8 cellular contexts compared by ENCODE assay signal in the genomic region with DNA sequence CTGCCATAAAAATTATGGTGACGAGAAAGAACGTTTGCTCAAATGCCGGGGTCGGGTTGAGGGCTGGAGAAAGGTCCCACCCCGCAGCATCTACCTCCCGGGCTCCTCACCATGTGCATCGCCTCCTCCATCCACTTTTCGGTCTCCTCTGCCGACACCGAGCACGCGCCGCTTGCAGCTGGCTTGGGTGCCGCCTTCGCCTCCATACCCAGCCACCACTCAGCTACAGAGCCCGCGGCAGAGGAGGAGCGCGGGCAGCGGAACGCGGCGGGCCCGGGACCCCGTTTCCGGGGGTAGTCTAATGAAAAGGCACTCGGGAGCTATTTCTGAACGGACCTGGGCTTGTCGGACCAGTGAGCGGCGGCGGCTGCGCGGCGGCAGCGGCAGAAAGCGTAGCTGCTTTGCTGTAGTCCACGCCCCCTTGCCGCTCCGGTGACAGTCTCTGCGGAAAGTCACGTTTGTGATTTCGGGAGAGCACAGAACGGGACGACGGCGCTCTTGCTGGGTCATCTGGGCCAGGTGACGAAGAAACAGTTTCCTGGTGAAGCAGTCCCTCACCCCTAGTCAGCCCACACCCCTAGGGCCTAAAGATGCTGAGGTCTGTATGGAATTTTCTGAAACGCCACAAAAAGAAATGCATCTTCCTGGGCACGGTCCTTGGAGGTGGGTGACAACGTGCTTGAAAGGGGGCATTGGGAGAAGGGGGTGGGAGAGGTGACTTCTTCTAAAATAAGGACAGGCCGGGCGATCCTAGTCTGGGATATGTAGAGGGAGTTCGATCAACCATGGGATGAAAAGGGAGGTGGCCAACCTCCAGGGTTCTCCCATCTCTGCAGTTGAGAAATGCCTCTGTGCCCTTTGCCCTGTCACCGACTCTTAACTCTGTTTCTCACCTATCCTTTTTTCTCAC. TPM values are rescaled to one million over a fixed set of nuclear protein-coding genes. Genes with fewer than 3 reads are reported as not detected.
A peak's percentile ranks its signal among the peaks of the same experiment; 100 is the strongest.
DNase-seq lines count a peak whose midpoint lies in the region; ATAC-seq and TF ChIP-seq lines count a peak whose summit lies in the region.

A gene (minus strand): TSS at position 243 of the 910 bp plus-strand sequence. CDS start 37 bp downstream, at position 206.
A gene with protein sequence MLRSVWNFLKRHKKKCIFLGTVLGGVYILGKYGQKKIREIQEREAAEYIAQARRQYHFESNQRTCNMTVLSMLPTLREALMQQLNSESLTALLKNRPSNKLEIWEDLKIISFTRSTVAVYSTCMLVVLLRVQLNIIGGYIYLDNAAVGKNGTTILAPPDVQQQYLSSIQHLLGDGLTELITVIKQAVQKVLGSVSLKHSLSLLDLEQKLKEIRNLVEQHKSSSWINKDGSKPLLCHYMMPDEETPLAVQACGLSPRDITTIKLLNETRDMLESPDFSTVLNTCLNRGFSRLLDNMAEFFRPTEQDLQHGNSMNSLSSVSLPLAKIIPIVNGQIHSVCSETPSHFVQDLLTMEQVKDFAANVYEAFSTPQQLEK (plus strand): TSS at position 353 of the 910 bp plus-strand sequence. CDS start 238 bp downstream, at position 591.

- intact Hi-C loops in cardiac septum (cut with DNase I), result loop anchor here (5.0 kb wide), 1 partner anchor 62 kb away; a partner anchor contains a TSS

- in situ Hi-C loops in GM13976 (cut with MboI; ENCODE audit: low sequenced_read_pairs, unreplicated experiment), result no loop called here

- H3K23ac ChIP-seq in trophoblast cell (ENCODE audit: low read length), result no peak within 1 kb of the TSS

- TF ChIP-seq CTCF in GM13976 (IDR thresholded peaks at IDR 0.05; ENCODE audit: borderline replicate concordance, control extremely low read depth, extremely low read depth, insufficient read depth, missing control alignments) (no peak), type B pancreatic cell (conservative IDR thresholded peaks at IDR 0.05) (no peak)

- no peaks in the 10 kb centered on the region for H3K27me3 ChIP-seq in adipocyte (replicated peaks; ENCODE audit: control insufficient read depth, insufficient read depth, low read length)
- no peaks in the 10 kb centered on the region for H3K27me3 ChIP-seq in trophoblast cell (ENCODE audit: insufficient read depth, low read length)

- peak within 1 kb of the TSS; percentile 37 for H3K14ac ChIP-seq in trophoblast cell (ENCODE audit: low read length)

- H3K79me2 ChIP-seq in trophoblast cell (ENCODE audit: control insufficient read depth, insufficient read depth, low read length, poor library complexity), result peaks cover 3% of the 10 kb centered on the region

- H3K4ac ChIP-seq in trophoblast cell (ENCODE audit: low read depth, low read length), result peak within 1 kb of the TSS; percentile 20

- peaks cover 23% of the 10 kb centered on the region for H3K4me1 ChIP-seq in adipocyte (ENCODE audit: control insufficient read depth, insufficient read depth, low read length)
- peaks cover 1 to 2% of the 10 kb centered on the region in 2 experiments for H3K4me1 ChIP-seq in trophoblast cell (ENCODE audit: control insufficient read depth in 1 of 2, insufficient read depth in 2 of 2, low read length in 2 of 2)

- no peak within 1 kb of the TSS for H2BK12ac ChIP-seq in trophoblast cell (ENCODE audit: low read length)

- ATAC-seq in HG02852 (IDR thresholded peaks at IDR 0.05; ENCODE audit: unreplicated experiment), result peak; percentile 93

- H2BK5ac ChIP-seq in trophoblast cell (ENCODE audit: low read depth, low read length, poor library complexity), result no peak within 1 kb of the TSS

- H4K12ac ChIP-seq in trophoblast cell (ENCODE audit: low read depth, low read length), result peak within 1 kb of the TSS; percentile 56

- H3K9me3 Mint-ChIP-seq in type B pancreatic cell, result no peaks in the 10 kb centered on the region

- H3K9ac ChIP-seq in adipocyte (ENCODE audit: low read length), result peak within 1 kb of the TSS; percentile 93
- peak within 1 kb of the TSS; percentile 82 for H3K9ac ChIP-seq in trophoblast cell (ENCODE audit: low read length)

- DNase-seq in GM13976 (ENCODE audit: low spot score) (peak; percentile 92), NCI-H1436 treated with DMSO at 0.1 percent for 48 hours (lab: John Stamatoyannopoulos, UW) (peak; percentile 62), T follicular helper cell (ENCODE audit: low read depth) (peak; percentile 88), adipocyte (ENCODE audit: low read depth) (peak; percentile 97), cardiac septum (ENCODE audit: low spot score) (peak; percentile 95), trophoblast cell (peak; percentile 95 to 96), type B pancreatic cell (ENCODE audit: extremely low spot score, unreplicated experiment) (peak; percentile 92)

- peak within 1 kb of the TSS; percentile 73 for H3K18ac ChIP-seq in trophoblast cell (ENCODE audit: low read length)

- H2AK5ac ChIP-seq in trophoblast cell (ENCODE audit: low read length), result no peak within 1 kb of the TSS

- H3K4me3 ChIP-seq in adipocyte (ENCODE audit: low read length) (peak within 1 kb of the TSS; percentile 97), trophoblast cell (ENCODE audit: low read depth, low read length) (peak within 1 kb of the TSS; percentile 76)

- H3K4me3 Mint-ChIP-seq in type B pancreatic cell, result peak within 1 kb of the TSS; percentile 99

- peak within 1 kb of the TSS; percentile 96 for H3K4me2 ChIP-seq in trophoblast cell (ENCODE audit: low read length)

- H4K91ac ChIP-seq in trophoblast cell (ENCODE audit: low read depth, low read length), result peak within 1 kb of the TSS; percentile 48

- H2AFZ ChIP-seq in trophoblast cell (ENCODE audit: insufficient read depth, low read length, poor library complexity), result peak within 1 kb of the TSS; percentile 83

- no peaks in the 10 kb centered on the region for H3K27me3 Mint-ChIP-seq in type B pancreatic cell

- no peak within 1 kb of the TSS for H3K27ac ChIP-seq in trophoblast cell (ENCODE audit: low read depth, low read length)

- peaks cover 4% of the 10 kb centered on the region for H3K36me3 Mint-ChIP-seq in type B pancreatic cell

- H3K79me1 ChIP-seq in trophoblast cell (ENCODE audit: low read length), result peaks cover 3% of the 10 kb centered on the region

- H4K8ac ChIP-seq in trophoblast cell (ENCODE audit: low read depth, low read length), result peak within 1 kb of the TSS; percentile 87

- WGBS in trophoblast cell (ENCODE audit: extremely low coverage, insufficient coverage, insufficient read length), result no CpG with 5 or more reads among the region's 55 CpGs

- H3K36me3 ChIP-seq in adipocyte (ENCODE audit: control insufficient read depth, insufficient read depth, low read length, severe bottlenecking), result peaks cover 15% of the 10 kb centered on the region
- H3K36me3 ChIP-seq in trophoblast cell (ENCODE audit: control insufficient read depth in 1 of 2, insufficient read depth in 2 of 2, low read length in 2 of 2), result no peaks in the 10 kb centered on the region

- H3K9me3 ChIP-seq in adipocyte (ENCODE audit: control insufficient read depth, low read length) (no peaks in the 10 kb centered on the region), trophoblast cell (ENCODE audit: insufficient read depth, low read depth, low read length) (no peaks in the 10 kb centered on the region)

- peaks cover 14% of the 10 kb centered on the region for H3K4me1 Mint-ChIP-seq in type B pancreatic cell (ENCODE audit: unreplicated experiment)

- H2BK120ac ChIP-seq in trophoblast cell (ENCODE audit: insufficient read depth, low read length, poor library complexity), result no peak within 1 kb of the TSS

- H3K27ac Mint-ChIP-seq in type B pancreatic cell, result peak within 1 kb of the TSS; percentile 94

RNA-seq across cellular contexts. Expression of the first gene that starts in this region (rescaled TPM):
- total RNA-seq in cardiac septum (2.2 TPM), type B pancreatic cell (ENCODE audit: low replicate concordance) (5.2 and 10.3 TPM in 2 replicates)
- 1.3 and 1.6 TPM in 2 replicates for polyA plus RNA-seq in trophoblast cell (2013)

RNA-seq across cellular contexts. Expression of the second gene that starts in this region (rescaled TPM):
- total RNA-seq in cardiac septum (23.1 TPM), type B pancreatic cell (ENCODE audit: low replicate concordance) (12.8 and 13.1 TPM in 2 replicates)
- polyA plus RNA-seq in trophoblast cell (2013), result 19.4 and 21.5 TPM in 2 replicates
